In genomic region chr11:2992234-2992999, GRCh38 we compare ENCODE assay signal across 1 cellular context.
TF ChIP-seq lines count a peak whose summit lies in the region.

A gene with protein sequence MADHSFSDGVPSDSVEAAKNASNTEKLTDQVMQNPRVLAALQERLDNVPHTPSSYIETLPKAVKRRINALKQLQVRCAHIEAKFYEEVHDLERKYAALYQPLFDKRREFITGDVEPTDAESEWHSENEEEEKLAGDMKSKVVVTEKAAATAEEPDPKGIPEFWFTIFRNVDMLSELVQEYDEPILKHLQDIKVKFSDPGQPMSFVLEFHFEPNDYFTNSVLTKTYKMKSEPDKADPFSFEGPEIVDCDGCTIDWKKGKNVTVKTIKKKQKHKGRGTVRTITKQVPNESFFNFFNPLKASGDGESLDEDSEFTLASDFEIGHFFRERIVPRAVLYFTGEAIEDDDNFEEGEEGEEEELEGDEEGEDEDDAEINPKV (minus strand): TSS chr11:2992329. CDS start chr11:2979220, 13,109 bp downstream.

TF ChIP-seq in K562, 482 proteins besides CTCF, POLR2A, EP300 and RAD21 (continued from another document and continues in another):
- TF ChIP-seq REST (CRISPR knock-in tag; IDR thresholded peaks at IDR 0.05; ENCODE audit: low read depth), result no peak
- TF ChIP-seq, protein P1, sequence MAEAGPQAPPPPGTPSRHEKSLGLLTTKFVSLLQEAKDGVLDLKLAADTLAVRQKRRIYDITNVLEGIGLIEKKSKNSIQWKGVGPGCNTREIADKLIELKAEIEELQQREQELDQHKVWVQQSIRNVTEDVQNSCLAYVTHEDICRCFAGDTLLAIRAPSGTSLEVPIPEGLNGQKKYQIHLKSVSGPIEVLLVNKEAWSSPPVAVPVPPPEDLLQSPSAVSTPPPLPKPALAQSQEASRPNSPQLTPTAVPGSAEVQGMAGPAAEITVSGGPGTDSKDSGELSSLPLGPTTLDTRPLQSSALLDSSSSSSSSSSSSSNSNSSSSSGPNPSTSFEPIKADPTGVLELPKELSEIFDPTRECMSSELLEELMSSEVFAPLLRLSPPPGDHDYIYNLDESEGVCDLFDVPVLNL (CRISPR knock-in tag; IDR thresholded peaks at IDR 0.05; ENCODE audit: low read depth), result peak; percentile 91; the same call in 1 of the 2 replicates
- TF ChIP-seq ATF2 (CRISPR knock-in tag; IDR thresholded peaks at IDR 0.05), result no peak
- TF ChIP-seq GATAD2B (IDR thresholded peaks at IDR 0.05; ENCODE audit: borderline replicate concordance), result no peak
- TF ChIP-seq RBFOX2 (IDR thresholded peaks at IDR 0.05; ENCODE audit: low read depth, low read length), result peak; percentile 90
- peak in 1 of 2 experiments; percentile 93; a peak in 2 of 4 replicates for TF ChIP-seq HDAC1 (IDR thresholded peaks at IDR 0.05)
- TF ChIP-seq HCFC1 (IDR thresholded peaks at IDR 0.05; ENCODE audit: low read depth, low read length), result peak; percentile 51
- 0 out of 2 replicates have a peak, but pooled peaks have one; percentile 25 for TF ChIP-seq FOXP1 (CRISPR knock-in tag; IDR thresholded peaks at IDR 0.05)
- no peak for TF ChIP-seq SOX6 (IDR thresholded peaks at IDR 0.05)
- TF ChIP-seq ZNF24 (IDR thresholded peaks at IDR 0.05), result no peak
- TF ChIP-seq, protein P2, sequence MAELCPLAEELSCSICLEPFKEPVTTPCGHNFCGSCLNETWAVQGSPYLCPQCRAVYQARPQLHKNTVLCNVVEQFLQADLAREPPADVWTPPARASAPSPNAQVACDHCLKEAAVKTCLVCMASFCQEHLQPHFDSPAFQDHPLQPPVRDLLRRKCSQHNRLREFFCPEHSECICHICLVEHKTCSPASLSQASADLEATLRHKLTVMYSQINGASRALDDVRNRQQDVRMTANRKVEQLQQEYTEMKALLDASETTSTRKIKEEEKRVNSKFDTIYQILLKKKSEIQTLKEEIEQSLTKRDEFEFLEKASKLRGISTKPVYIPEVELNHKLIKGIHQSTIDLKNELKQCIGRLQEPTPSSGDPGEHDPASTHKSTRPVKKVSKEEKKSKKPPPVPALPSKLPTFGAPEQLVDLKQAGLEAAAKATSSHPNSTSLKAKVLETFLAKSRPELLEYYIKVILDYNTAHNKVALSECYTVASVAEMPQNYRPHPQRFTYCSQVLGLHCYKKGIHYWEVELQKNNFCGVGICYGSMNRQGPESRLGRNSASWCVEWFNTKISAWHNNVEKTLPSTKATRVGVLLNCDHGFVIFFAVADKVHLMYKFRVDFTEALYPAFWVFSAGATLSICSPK (IDR thresholded peaks at IDR 0.05; ENCODE audit: borderline replicate concordance), result no peak
- TF ChIP-seq EP400 (IDR thresholded peaks at IDR 0.05), result peak; percentile 92
- peak; percentile 72 for TF ChIP-seq PHF8 (IDR thresholded peaks at IDR 0.05; ENCODE audit: borderline replicate concordance, low read length)
- TF ChIP-seq, protein P3, sequence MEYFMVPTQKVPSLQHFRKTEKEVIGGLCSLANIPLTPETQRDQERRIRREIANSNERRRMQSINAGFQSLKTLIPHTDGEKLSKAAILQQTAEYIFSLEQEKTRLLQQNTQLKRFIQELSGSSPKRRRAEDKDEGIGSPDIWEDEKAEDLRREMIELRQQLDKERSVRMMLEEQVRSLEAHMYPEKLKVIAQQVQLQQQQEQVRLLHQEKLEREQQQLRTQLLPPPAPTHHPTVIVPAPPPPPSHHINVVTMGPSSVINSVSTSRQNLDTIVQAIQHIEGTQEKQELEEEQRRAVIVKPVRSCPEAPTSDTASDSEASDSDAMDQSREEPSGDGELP (CRISPR knock-in tag; IDR thresholded peaks at IDR 0.05; ENCODE audit: borderline replicate concordance), result peak; percentile 70
- peak; percentile 72; the same call in 1 of the 2 replicates for TF ChIP-seq HNRNPL (IDR thresholded peaks at IDR 0.05; ENCODE audit: low read depth, low read length)
- 0 out of 2 replicates have a peak, but pooled peaks have one; percentile 66 for TF ChIP-seq ZBTB7A (IDR thresholded peaks at IDR 0.05; ENCODE audit: borderline replicate concordance, control insufficient read depth, low read depth, low read length)
- no peak for TF ChIP-seq ZNF717 (CRISPR knock-in tag; IDR thresholded peaks at IDR 0.05)
- 0 out of 2 replicates have a peak, but pooled peaks have one; percentile 27 for TF ChIP-seq SMARCC2 (IDR thresholded peaks at IDR 0.05; ENCODE audit: low read depth)
- no peak for TF ChIP-seq TCFL5 (CRISPR knock-in tag; conservative IDR thresholded peaks at IDR 0.05)
- TF ChIP-seq USF1 (CRISPR knock-in tag; IDR thresholded peaks at IDR 0.05), result peak; percentile 7; the same call in 1 of the 2 replicates
- 0 out of 2 replicates have a peak, but pooled peaks have one; percentile 44 for TF ChIP-seq DPF2 (IDR thresholded peaks at IDR 0.05)
- no peak for TF ChIP-seq HDGF (IDR thresholded peaks at IDR 0.05)
- peak in 1 of 2 experiments; percentile 26; a peak in 1 of 4 replicates for TF ChIP-seq NONO (IDR thresholded peaks at IDR 0.05; ENCODE audit: low read depth in 2 of 2, low read length in 1 of 2)
- TF ChIP-seq, protein P4, sequence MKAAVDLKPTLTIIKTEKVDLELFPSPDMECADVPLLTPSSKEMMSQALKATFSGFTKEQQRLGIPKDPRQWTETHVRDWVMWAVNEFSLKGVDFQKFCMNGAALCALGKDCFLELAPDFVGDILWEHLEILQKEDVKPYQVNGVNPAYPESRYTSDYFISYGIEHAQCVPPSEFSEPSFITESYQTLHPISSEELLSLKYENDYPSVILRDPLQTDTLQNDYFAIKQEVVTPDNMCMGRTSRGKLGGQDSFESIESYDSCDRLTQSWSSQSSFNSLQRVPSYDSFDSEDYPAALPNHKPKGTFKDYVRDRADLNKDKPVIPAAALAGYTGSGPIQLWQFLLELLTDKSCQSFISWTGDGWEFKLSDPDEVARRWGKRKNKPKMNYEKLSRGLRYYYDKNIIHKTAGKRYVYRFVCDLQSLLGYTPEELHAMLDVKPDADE (conservative IDR thresholded peaks at IDR 0.05; ENCODE audit: control insufficient read depth, low read depth, low read length), result no peak; the same call in none of the 2 replicates
- TF ChIP-seq PTRF (tag; IDR thresholded peaks at IDR 0.05), result no peak
- no peak for TF ChIP-seq NFATC3 (IDR thresholded peaks at IDR 0.05)
- no peak for TF ChIP-seq ZNF707 (CRISPR knock-in tag; conservative IDR thresholded peaks at IDR 0.05)
- no peak for TF ChIP-seq ZNF3 (CRISPR knock-in tag; IDR thresholded peaks at IDR 0.05)
- TF ChIP-seq GTF2F1 (IDR thresholded peaks at IDR 0.05; ENCODE audit: low read depth, low read length), result peak; percentile 40; the same call in 1 of the 2 replicates
- TF ChIP-seq, protein P5, sequence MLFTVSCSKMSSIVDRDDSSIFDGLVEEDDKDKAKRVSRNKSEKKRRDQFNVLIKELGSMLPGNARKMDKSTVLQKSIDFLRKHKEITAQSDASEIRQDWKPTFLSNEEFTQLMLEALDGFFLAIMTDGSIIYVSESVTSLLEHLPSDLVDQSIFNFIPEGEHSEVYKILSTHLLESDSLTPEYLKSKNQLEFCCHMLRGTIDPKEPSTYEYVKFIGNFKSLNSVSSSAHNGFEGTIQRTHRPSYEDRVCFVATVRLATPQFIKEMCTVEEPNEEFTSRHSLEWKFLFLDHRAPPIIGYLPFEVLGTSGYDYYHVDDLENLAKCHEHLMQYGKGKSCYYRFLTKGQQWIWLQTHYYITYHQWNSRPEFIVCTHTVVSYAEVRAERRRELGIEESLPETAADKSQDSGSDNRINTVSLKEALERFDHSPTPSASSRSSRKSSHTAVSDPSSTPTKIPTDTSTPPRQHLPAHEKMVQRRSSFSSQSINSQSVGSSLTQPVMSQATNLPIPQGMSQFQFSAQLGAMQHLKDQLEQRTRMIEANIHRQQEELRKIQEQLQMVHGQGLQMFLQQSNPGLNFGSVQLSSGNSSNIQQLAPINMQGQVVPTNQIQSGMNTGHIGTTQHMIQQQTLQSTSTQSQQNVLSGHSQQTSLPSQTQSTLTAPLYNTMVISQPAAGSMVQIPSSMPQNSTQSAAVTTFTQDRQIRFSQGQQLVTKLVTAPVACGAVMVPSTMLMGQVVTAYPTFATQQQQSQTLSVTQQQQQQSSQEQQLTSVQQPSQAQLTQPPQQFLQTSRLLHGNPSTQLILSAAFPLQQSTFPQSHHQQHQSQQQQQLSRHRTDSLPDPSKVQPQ (CRISPR knock-in tag; IDR thresholded peaks at IDR 0.05; ENCODE audit: borderline replicate concordance), result no peak
- no peak for TF ChIP-seq HNRNPUL1 (IDR thresholded peaks at IDR 0.05; ENCODE audit: low read length)
- no peak for TF ChIP-seq PRMT5 (CRISPR knock-in tag; IDR thresholded peaks at IDR 0.05)
- TF ChIP-seq NUFIP1 (IDR thresholded peaks at IDR 0.05; ENCODE audit: partially characterized antibody), result no peak
- TF ChIP-seq SFPQ (IDR thresholded peaks at IDR 0.05; ENCODE audit: low read depth, low read length), result no peak
- no peak for TF ChIP-seq PHTF2 (CRISPR knock-in tag; IDR thresholded peaks at IDR 0.05)
- no peak for TF ChIP-seq SP2 (IDR thresholded peaks at IDR 0.05; ENCODE audit: extremely low read depth, low read depth, low read length, poor library complexity, severe bottlenecking)
- TF ChIP-seq, protein P6, sequence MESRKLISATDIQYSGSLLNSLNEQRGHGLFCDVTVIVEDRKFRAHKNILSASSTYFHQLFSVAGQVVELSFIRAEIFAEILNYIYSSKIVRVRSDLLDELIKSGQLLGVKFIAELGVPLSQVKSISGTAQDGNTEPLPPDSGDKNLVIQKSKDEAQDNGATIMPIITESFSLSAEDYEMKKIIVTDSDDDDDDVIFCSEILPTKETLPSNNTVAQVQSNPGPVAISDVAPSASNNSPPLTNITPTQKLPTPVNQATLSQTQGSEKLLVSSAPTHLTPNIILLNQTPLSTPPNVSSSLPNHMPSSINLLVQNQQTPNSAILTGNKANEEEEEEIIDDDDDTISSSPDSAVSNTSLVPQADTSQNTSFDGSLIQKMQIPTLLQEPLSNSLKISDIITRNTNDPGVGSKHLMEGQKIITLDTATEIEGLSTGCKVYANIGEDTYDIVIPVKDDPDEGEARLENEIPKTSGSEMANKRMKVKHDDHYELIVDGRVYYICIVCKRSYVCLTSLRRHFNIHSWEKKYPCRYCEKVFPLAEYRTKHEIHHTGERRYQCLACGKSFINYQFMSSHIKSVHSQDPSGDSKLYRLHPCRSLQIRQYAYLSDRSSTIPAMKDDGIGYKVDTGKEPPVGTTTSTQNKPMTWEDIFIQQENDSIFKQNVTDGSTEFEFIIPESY (CRISPR knock-in tag; IDR thresholded peaks at IDR 0.05), result peak; percentile 67
- no peak for TF ChIP-seq TEAD4 (IDR thresholded peaks at IDR 0.05; ENCODE audit: low read length)
- TF ChIP-seq TEAD4 (CRISPR knock-in tag; IDR thresholded peaks at IDR 0.05; ENCODE audit: borderline replicate concordance), result no peak
- TF ChIP-seq KLF6 (CRISPR knock-in tag; IDR thresholded peaks at IDR 0.05; ENCODE audit: borderline replicate concordance), result no peak
- no peak for TF ChIP-seq CBX3 (IDR thresholded peaks at IDR 0.05; ENCODE audit: borderline replicate concordance in 1 of 2, low read length in 2 of 2)
- TF ChIP-seq RFX5 (IDR thresholded peaks at IDR 0.05; ENCODE audit: low read depth, low read length), result no peak
- no peak for TF ChIP-seq POLR3A (IDR thresholded peaks at IDR 0.05; ENCODE audit: borderline replicate concordance, extremely low read depth, insufficient read depth, insufficient read length)
